In genomic region chr5:84272776-84273516, GRCh38 we compare ENCODE assay signal across 2 cellular contexts.
TF ChIP-seq lines count a peak whose summit lies in the region.

No MANE protein-coding gene starts in this region.

TF ChIP-seq in GM23338, 12 proteins besides CTCF, POLR2A, EP300 and RAD21:
- TF ChIP-seq POLR2AphosphoS5 (IDR thresholded peaks at IDR 0.05; ENCODE audit: low read depth) (no peak), ZNF462 (CRISPR knock-in tag; IDR thresholded peaks at IDR 0.05) (no peak), ZNF114 (CRISPR knock-in tag; IDR thresholded peaks at IDR 0.05) (no peak), STAT1 (IDR thresholded peaks at IDR 0.05; ENCODE audit: unreplicated experiment) (no peak), NANOG (IDR thresholded peaks at IDR 0.05; ENCODE audit: borderline replicate concordance) (no peak), REST (IDR thresholded peaks at IDR 0.05; ENCODE audit: unreplicated experiment) (no peak), ZNF331 (CRISPR knock-in tag; IDR thresholded peaks at IDR 0.05; ENCODE audit: low read depth) (no peak), JUNB (IDR thresholded peaks at IDR 0.05; ENCODE audit: unreplicated experiment) (no peak), ETS1 (IDR thresholded peaks at IDR 0.05) (no peak), CREB1 (CRISPR knock-in tag; IDR thresholded peaks at IDR 0.05; ENCODE audit: low read depth) (no peak), EZH2phosphoT487 (IDR thresholded peaks at IDR 0.05; ENCODE audit: unreplicated experiment) (no peak), EZH2 (IDR thresholded peaks at IDR 0.05; ENCODE audit: low read depth, unreplicated experiment) (no peak)

TF ChIP-seq in IMR-90, 13 proteins besides CTCF, POLR2A, EP300 and RAD21:
- TF ChIP-seq RCOR1 (IDR thresholded peaks at IDR 0.05; ENCODE audit: insufficient replicate concordance, low read length) (no peak), CHD1 (IDR thresholded peaks at IDR 0.05; ENCODE audit: low read depth, low read length) (no peak), MAZ (IDR thresholded peaks at IDR 0.05; ENCODE audit: borderline replicate concordance, low read depth, low read length) (no peak), MXI1 (IDR thresholded peaks at IDR 0.05; ENCODE audit: borderline replicate concordance, low read depth, low read length) (no peak), MAFK (IDR thresholded peaks at IDR 0.05; ENCODE audit: low read depth, low read length) (no peak), USF2 (IDR thresholded peaks at IDR 0.05; ENCODE audit: low read depth, low read length) (no peak), NFE2L2 (IDR thresholded peaks at IDR 0.05; ENCODE audit: low read depth, low read length) (no peak), BHLHE40 (IDR thresholded peaks at IDR 0.05; ENCODE audit: low read depth, low read length) (no peak), SMC3 (IDR thresholded peaks at IDR 0.05; ENCODE audit: low read depth, low read length) (no peak), CEBPB (IDR thresholded peaks at IDR 0.05; ENCODE audit: low read depth, low read length) (no peak), FOS (IDR thresholded peaks at IDR 0.05; ENCODE audit: low read depth, low read length) (no peak), ELK1 (IDR thresholded peaks at IDR 0.05; ENCODE audit: borderline replicate concordance, low read depth, low read length) (no peak)
